Comparison of ENCODE assay signal across 21 cellular contexts in the genomic region with DNA sequence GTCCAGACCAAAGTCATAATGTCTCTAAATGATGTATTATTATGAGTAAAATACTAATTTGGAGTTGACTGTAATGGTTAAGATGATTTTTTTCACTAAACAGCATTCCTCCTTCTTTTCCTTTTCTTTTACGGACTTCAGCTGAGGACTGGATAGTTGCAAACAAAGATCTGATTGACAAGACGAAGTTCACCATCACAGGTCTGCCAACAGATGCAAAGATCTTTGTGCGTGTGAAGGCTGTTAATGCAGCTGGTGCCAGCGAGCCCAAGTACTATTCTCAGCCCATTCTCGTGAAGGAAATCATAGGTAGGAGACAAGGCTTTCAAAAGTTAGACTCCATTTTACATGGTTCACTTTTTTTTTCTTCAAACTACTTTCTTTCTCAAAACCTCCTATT. TPM values are rescaled to one million over a fixed set of nuclear protein-coding genes. Genes with fewer than 3 reads are reported as not detected.
A peak's percentile ranks its signal among the peaks of the same experiment; 100 is the strongest.
DNase-seq lines count a peak whose midpoint lies in the region; ATAC-seq, FAIRE-seq and TF ChIP-seq lines count a peak whose summit lies in the region.
"Had no signal": no experiment of that assay in that cellular context is flagged by ENCODE, and none has a peak within 500 bp of the region (broad histone marks: within the 10 kb centered on the region; RNA-seq: fewer than 3 reads in every experiment).

No MANE protein-coding gene starts in this region.

- FAIRE-seq in small intestine (lab: Jason Lieb, UNC) = no peak
- FAIRE-seq: A549, G401.6, GM18507, H54 had no signal

- H3K27ac ChIP-seq in small intestine (ENCODE audit: low read depth in 1 of 2, low read length in 1 of 2) = no peak overlapping the region
- H3K27ac ChIP-seq: A549 had no signal

- H3K4me3 Mint-ChIP-seq in neural crest cell (no peak overlapping the region), chondrocyte (ENCODE audit: unreplicated experiment) (no peak overlapping the region)
- H3K4me3 Mint-ChIP-seq: CD4-positive, alpha-beta memory T cell; HFFc6 had no signal

- 20 to 59% (median 43%) methylated on average over 5 of the region's 5 CpGs for WGBS in small intestine, 3 donors

- H3K4me1 Mint-ChIP-seq in neural crest cell = peaks cover 35% of the 10 kb centered on the region
- peaks cover 14% of the 10 kb centered on the region for H3K4me1 Mint-ChIP-seq in chondrocyte (ENCODE audit: low read depth)

- H3K9me3 ChIP-seq in small intestine (ENCODE audit: control insufficient read depth, low read depth) = no peaks in the 10 kb centered on the region
- H3K9me3 ChIP-seq: A549, Caco-2, HAP-1 had no signal

- H3K4me3 ChIP-seq in small intestine (ENCODE audit: low read depth in 1 of 2, low read length in 2 of 2) = no peak overlapping the region
- H3K4me3 ChIP-seq: A549, HAP-1 had no signal

- H3K4me1 ChIP-seq in small intestine (ENCODE audit: control insufficient read depth in 2 of 2, insufficient read depth in 1 of 2, low read depth in 1 of 2, low read length in 1 of 2) = no peaks in the 10 kb centered on the region
- H3K4me1 ChIP-seq: A549 had no signal

- H3K36me3 Mint-ChIP-seq in neural crest cell (ENCODE audit: low read depth) = peaks cover 3% of the 10 kb centered on the region
- no peaks in the 10 kb centered on the region for H3K36me3 Mint-ChIP-seq in chondrocyte (ENCODE audit: low read depth)
- H3K36me3 Mint-ChIP-seq: CD4-positive, alpha-beta memory T cell had no signal

- peak; percentile 76 for DNase-seq in COLO829 (ENCODE audit: low spot score)
- peak; percentile 61 for DNase-seq in SK-MEL-5 (ENCODE audit: low read depth, low spot score)
- DNase-seq in neural crest cell (ENCODE audit: low read depth, low spot score) = no peak
- DNase-seq in small intestine = peak; percentile 19
- no peak for DNase-seq in chondrocyte (ENCODE audit: low spot score)
- DNase-seq: 8988T; ACHN; C1 segment of cervical spinal cord; Caco-2; CD4-positive, alpha-beta memory T cell; DMS153; DND-41; GOT3; HFFc6 had no signal

- no peaks in the 10 kb centered on the region for H3K9me3 Mint-ChIP-seq in neural crest cell
- H3K9me3 Mint-ChIP-seq in chondrocyte (ENCODE audit: low read depth) = no peaks in the 10 kb centered on the region
- H3K9me3 Mint-ChIP-seq: HFFc6 had no signal

- no peak for TF ChIP-seq POLR2A in GM18505 (IDR thresholded peaks at IDR 0.05; ENCODE audit: borderline replicate concordance, extremely low read depth, insufficient read depth, insufficient read length)

- in situ Hi-C loops in SK-MEL-5 (cut with HindIII; ENCODE audit: low pct_unique_long_range_greater_than_20kb, low sequenced_read_pairs) = no loop called here

- H3K27me3 ChIP-seq in small intestine (ENCODE audit: control insufficient read depth in 2 of 2, insufficient read depth in 2 of 2, low read length in 2 of 2) = no peaks in the 10 kb centered on the region

- ATAC-seq in HG02763 (IDR thresholded peaks at IDR 0.05; ENCODE audit: unreplicated experiment) (no peak), GM18505 (IDR thresholded peaks at IDR 0.05; ENCODE audit: unreplicated experiment) (no peak)
- ATAC-seq: A549 had no signal

- peak overlapping the region; percentile 32 for H3K27ac Mint-ChIP-seq in neural crest cell (ENCODE audit: unreplicated experiment)
- no peak overlapping the region for H3K27ac Mint-ChIP-seq in chondrocyte (ENCODE audit: unreplicated experiment)
- H3K27ac Mint-ChIP-seq: CD4-positive, alpha-beta memory T cell; HFFc6 had no signal

- H3K27me3 Mint-ChIP-seq in neural crest cell (ENCODE audit: low read depth) (no peaks in the 10 kb centered on the region), chondrocyte (ENCODE audit: low read depth) (peaks cover 11% of the 10 kb centered on the region)

- TF ChIP-seq CTCF in neural crest cell (conservative IDR thresholded peaks at IDR 0.05) (no peak), chondrocyte (IDR thresholded peaks at IDR 0.05) (no peak)

- H3K36me3 ChIP-seq in small intestine (ENCODE audit: control insufficient read depth in 2 of 2, insufficient read depth in 2 of 2, low read length in 2 of 2) = no peaks in the 10 kb centered on the region
- H3K36me3 ChIP-seq: HAP-1 had no signal

RNA-seq across cellular contexts. Expression of gene CHPT1, which starts 29.8 kb away (rescaled TPM):
- 137 and 161 TPM in 2 replicates for total RNA-seq in SK-MEL-5 (2014; rRNA removed; shearing (Covaris generic))
- 121 and 122 TPM in 2 replicates for polyA plus RNA-seq in SK-MEL-5 (2015; cell fraction: cytosol; rRNA removed)
- 35.1 and 40.1 TPM in 2 replicates for polyA plus RNA-seq in SK-MEL-5 (2015; cell fraction: nucleus; rRNA removed)
- total RNA-seq in neural crest cell = 20.7 and 22.7 TPM in 2 replicates
- 100 to 1,000 TPM in 2 of 3 donors, 10 to 100 TPM in 1; 81.9 to 154 (median 106) TPM for polyA plus RNA-seq in small intestine
- total RNA-seq in chondrocyte = 32.1 to 36.3 TPM (median 34.1 TPM) in 3 replicates

Comparison
In these comparisons a context has a peak if more than half of its experiments do, and no peak if none do; other contexts are left out.
1. DNase-seq: peak in COLO829 (single experiment), SK-MEL-5 (single experiment) and small intestine (single experiment); none in neural crest cell (single experiment) and chondrocyte (single experiment).